17 cellular contexts compared by ENCODE assay signal in genomic region chr11:13294771-13295579, GRCh38. TPM values are rescaled to one million over a fixed set of nuclear protein-coding genes. Genes with fewer than 3 reads are reported as not detected.
DNase-seq lines count a peak whose midpoint lies in the region; ATAC-seq and TF ChIP-seq lines count a peak whose summit lies in the region.
"Had no signal": no experiment of that assay in that cellular context is flagged by ENCODE, and none has a peak within 500 bp of the region (broad histone marks: within the 10 kb centered on the region; RNA-seq: fewer than 3 reads in every experiment).

No MANE protein-coding gene starts in this region.

- H3K9me2 ChIP-seq in SK-N-SH, result no peaks in the 10 kb centered on the region

- ATAC-seq in heart left ventricle, result peak; percentile 18 to 74 (median 52)
- no peak for ATAC-seq in effector memory CD8-positive, alpha-beta T cell (replicated peaks)
- no peak for ATAC-seq in HG03159 (IDR thresholded peaks at IDR 0.05; ENCODE audit: unreplicated experiment)
- ATAC-seq: left colon; stimulated activated memory B cell treated with anti-CD40 and anti-IgM and Interleukin-4, amounts not matched to agents 10 μg/mL and 1 μg/mL and 100 μg/mL, for 72 hours had no signal

- no peaks in the 10 kb centered on the region for H3K27me3 Mint-ChIP-seq in effector memory CD8-positive, alpha-beta T cell
- H3K27me3 Mint-ChIP-seq: stimulated activated memory B cell treated with anti-CD40 and anti-IgM and Interleukin-4, amounts not matched to agents 10 μg/mL and 1 μg/mL and 100 μg/mL, for 72 hours had no signal

- no peak for TF ChIP-seq EP300 in SK-N-SH (IDR thresholded peaks at IDR 0.05; ENCODE audit: borderline replicate concordance in 1 of 2, low read depth in 1 of 2, low read length in 1 of 2)

- H3K4me1 ChIP-seq in heart left ventricle (peaks cover 0 to 42% (median 32%) of the 10 kb centered on the region in 12 donors), left ventricle myocardium inferior (peaks cover 71% of the 10 kb centered on the region), SK-N-SH (ENCODE audit: control insufficient read depth in 1 of 2, insufficient read depth in 2 of 2, low read depth in 1 of 2, low read length in 1 of 2) (peaks cover 0 to 37% of the 10 kb centered on the region in 2 experiments; a peak in 1 of 4 replicates)

- H3K4me1 Mint-ChIP-seq in effector memory CD8-positive, alpha-beta T cell (ENCODE audit: low read depth in 2 of 2), result peaks cover 79 to 90% of the 10 kb centered on the region in 2 donors

- DNase-seq in heart left ventricle (peak in 1 of 5 donors; percentile 50), left ventricle myocardium inferior (no peak), NCI-H2227 (lab: John Stamatoyannopoulos, UW; ENCODE audit: unreplicated experiment) (peak; percentile 30), DMS114 treated with DMSO at 0.1 percent for 48 hours (lab: John Stamatoyannopoulos, UW; ENCODE audit: unreplicated experiment) (no peak), SK-N-SH (no peak)
- DNase-seq in effector memory CD8-positive, alpha-beta T cell, result no peak
- no peak for DNase-seq in stimulated activated CD4-positive, alpha-beta T cell treated with anti-CD3 and anti-CD28 coated beads, Interleukin-4, amount 100 ng/mL, for 24 hours
- DNase-seq: activated CD4-positive, alpha-beta T cell treated with anti-CD3 and anti-CD28 coated beads for 48 hours; left colon; MG63; NCI-H510A had no signal

- H3K27ac Mint-ChIP-seq in effector memory CD8-positive, alpha-beta T cell, result peak overlapping the region; percentile 60 to 82
- H3K27ac Mint-ChIP-seq: stimulated activated memory B cell treated with anti-CD40 and anti-IgM and Interleukin-4, amounts not matched to agents 10 μg/mL and 1 μg/mL and 100 μg/mL, for 72 hours had no signal

- TF ChIP-seq POLR2A in heart left ventricle (IDR thresholded peaks at IDR 0.05), result no peak

- H3K9me3 ChIP-seq in heart left ventricle (no peaks in the 10 kb centered on the region), left ventricle myocardium inferior (replicated peaks) (no peaks in the 10 kb centered on the region), SK-N-SH (no peaks in the 10 kb centered on the region)
- H3K9me3 ChIP-seq: adrenal gland, MG63, tibial nerve had no signal

- peaks cover 6% of the 10 kb centered on the region; the same call in 1 of the 2 replicates for H4K20me1 ChIP-seq in SK-N-SH (ENCODE audit: insufficient read depth)

- H3K36me3 ChIP-seq in heart left ventricle, result no peaks in the 10 kb centered on the region
- H3K36me3 ChIP-seq in left ventricle myocardium inferior, result no peaks in the 10 kb centered on the region
- no peaks in the 10 kb centered on the region for H3K36me3 ChIP-seq in SK-N-SH (replicated peaks in 1 of 2; ENCODE audit: control insufficient read depth in 1 of 2, insufficient read depth in 2 of 2, low read length in 1 of 2)
- H3K36me3 ChIP-seq: adrenal gland, cardiac muscle cell, MG63, tibial nerve had no signal

- WGBS in heart left ventricle, 4 donors, result 60 to 70% (median 67%) methylated on average over 8 to 9 of the region's 9 CpGs
- 82% methylated on average over 7 of the region's 9 CpGs for WGBS in SK-N-SH (ENCODE audit: low lambda C conversion rate)

- peaks cover 8% of the 10 kb centered on the region for H3K36me3 Mint-ChIP-seq in effector memory CD8-positive, alpha-beta T cell (ENCODE audit: insufficient read depth)

- H3K27me3 ChIP-seq in heart left ventricle, result no peaks in the 10 kb centered on the region
- no peaks in the 10 kb centered on the region for H3K27me3 ChIP-seq in left ventricle myocardium inferior (ENCODE audit: low read depth)
- H3K27me3 ChIP-seq in SK-N-SH (ENCODE audit: insufficient read depth), result no peaks in the 10 kb centered on the region
- H3K27me3 ChIP-seq: adrenal gland, cardiac muscle cell, MG63, tibial nerve had no signal

- H2AFZ ChIP-seq in SK-N-SH (ENCODE audit: low read depth), result no peak overlapping the region

- H3K27ac ChIP-seq in heart left ventricle (no peak overlapping the region), left ventricle myocardium inferior (replicated peaks) (no peak overlapping the region), SK-N-SH (ENCODE audit: low read depth in 2 of 2, low read length in 1 of 2) (no peak overlapping the region)
- H3K27ac ChIP-seq: adrenal gland, cardiac muscle cell, skin epidermis, tibial nerve had no signal

- no peak overlapping the region for H3K9ac ChIP-seq in SK-N-SH

- POLR2A ChIA-PET in SK-N-SH (lab: Yijun Ruan, JAX), result no interaction called here

- H3K4me3 ChIP-seq in heart left ventricle (no peak overlapping the region), left ventricle myocardium inferior (no peak overlapping the region), SK-N-SH (ENCODE audit: low read depth in 2 of 2, low read length in 1 of 2) (no peak overlapping the region)
- H3K4me3 ChIP-seq: adrenal gland, cardiac muscle cell, MG63, skin epidermis, tibial nerve had no signal

- intact Hi-C loops in heart left ventricle (cut with DNase I), result no loop called here
- intact Hi-C loops in left ventricle myocardium inferior (cut with micrococcal nuclease), result no loop called here

- peak overlapping the region; percentile 63 to 69 for H3K4me3 Mint-ChIP-seq in effector memory CD8-positive, alpha-beta T cell
- H3K4me3 Mint-ChIP-seq: stimulated activated memory B cell treated with anti-CD40 and anti-IgM and Interleukin-4, amounts not matched to agents 10 μg/mL and 1 μg/mL and 100 μg/mL, for 72 hours had no signal

- H3K79me2 ChIP-seq in SK-N-SH (ENCODE audit: insufficient read depth), result peaks cover 29% of the 10 kb centered on the region; the same call in 1 of the 2 replicates

- no peaks in the 10 kb centered on the region for H3K9me3 Mint-ChIP-seq in effector memory CD8-positive, alpha-beta T cell
- H3K9me3 Mint-ChIP-seq: stimulated activated memory B cell treated with anti-CD40 and anti-IgM and Interleukin-4, amounts not matched to agents 10 μg/mL and 1 μg/mL and 100 μg/mL, for 72 hours had no signal

- TF ChIP-seq RAD21 in SK-N-SH (IDR thresholded peaks at IDR 0.05; ENCODE audit: low read length), result no peak

- TF ChIP-seq CTCF in heart left ventricle (IDR thresholded peaks at IDR 0.05), result no peak
- TF ChIP-seq CTCF in left ventricle myocardium inferior (IDR thresholded peaks at IDR 0.05; ENCODE audit: borderline replicate concordance), result no peak
- no peak for TF ChIP-seq CTCF in SK-N-SH (IDR thresholded peaks at IDR 0.05)

- no peaks in the 10 kb centered on the region for H3F3A ChIP-seq in SK-N-SH (replicated peaks; ENCODE audit: insufficient read depth)

- no peak overlapping the region for H3K4me2 ChIP-seq in SK-N-SH

- CTCF ChIA-PET in SK-N-SH (lab: Yijun Ruan, JAX), result interaction anchor here (1.7 to 6.1 kb wide), 3 partner anchors 13 to 85 kb away, joined by 4 to 40 read pairs (median 19); no protein-coding TSS in a partner anchor

TF ChIP-seq in SK-N-SH, 30 proteins besides CTCF, POLR2A, EP300 and RAD21:
- TF ChIP-seq EZH2phosphoT487 (IDR thresholded peaks at IDR 0.05; ENCODE audit: borderline replicate concordance, low read depth) (no peak), PBX3 (IDR thresholded peaks at IDR 0.05) (no peak), TCF12 (IDR thresholded peaks at IDR 0.05) (no peak), GATA2 (CRISPR knock-in tag; IDR thresholded peaks at IDR 0.05) (no peak)

RNA-seq across cellular contexts. Expression of gene BMAL1, which starts 17.4 kb away (rescaled TPM):
- 10 to 100 TPM in 5 of 9 donors, 1 to 10 TPM in 4; 5.7 to 18.2 (median 11.7) TPM for total RNA-seq in heart left ventricle
- 10 to 100 TPM in 1 of 2 donors, 1 to 10 TPM in 1; 7.4 to 14.7 TPM for polyA plus RNA-seq in heart left ventricle
- 7.1 TPM for total RNA-seq in left ventricle myocardium inferior
- 6.5 and 8.2 TPM in 2 replicates for polyA plus RNA-seq in SK-N-SH (2012; rRNA removed)
- 7.0 and 7.3 TPM in 2 replicates for polyA plus RNA-seq in SK-N-SH (2012; cell fraction: cytosol; rRNA removed)
- polyA plus RNA-seq in SK-N-SH (2012; cell fraction: nucleus; rRNA removed), result 12.0 and 14.1 TPM in 2 replicates

Comparison
In these comparisons a context has a peak if more than half of its experiments do, and no peak if none do; other contexts are left out.
1. ATAC-seq: peak in heart left ventricle (4 of 4); none in effector memory CD8-positive, alpha-beta T cell (single experiment) and HG03159 (single experiment).